In the genomic region with DNA sequence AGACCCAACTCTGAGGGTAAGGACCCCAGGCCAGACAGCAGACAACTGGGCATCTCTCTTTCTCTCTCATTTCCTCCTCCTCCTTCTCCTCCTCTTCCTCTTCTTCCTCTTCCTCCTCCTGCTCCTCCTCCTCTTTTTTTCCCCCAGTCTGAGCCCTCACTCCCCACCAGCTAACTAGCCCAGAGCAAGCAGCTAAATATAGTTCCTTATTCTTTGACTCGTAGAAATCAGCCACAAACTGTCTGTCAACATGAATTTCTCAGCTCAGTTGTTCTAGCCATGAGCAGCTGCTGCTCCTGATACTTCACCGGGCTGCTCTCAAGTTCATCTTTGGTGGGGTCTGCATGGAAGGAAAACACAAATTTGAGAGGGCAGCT, we compare ENCODE assay signal across 30 cellular contexts. TPM values are rescaled to one million over a fixed set of nuclear protein-coding genes. Genes with fewer than 3 reads are reported as not detected.
DNase-seq lines count a peak whose midpoint lies in the region; TF ChIP-seq lines count a peak whose summit lies in the region.
"Had no signal": no experiment of that assay in that cellular context is flagged by ENCODE, and none has a peak within 500 bp of the region (broad histone marks: within the 10 kb centered on the region; RNA-seq: fewer than 3 reads in every experiment).

No MANE protein-coding gene starts in this region.

- H3K9me3 Mint-ChIP-seq in chondrocyte (ENCODE audit: low read depth) = no peaks in the 10 kb centered on the region
- H3K9me3 Mint-ChIP-seq: activated naive CD4-positive, alpha-beta T cell treated with anti-CD3 and anti-CD28 coated beads, Interleukin-2, amount 50 U/mL, for 72 hours; effector memory CD8-positive, alpha-beta T cell; nephron; WTC11 had no signal

- CTCF ChIA-PET in HEK293 (lab: Yijun Ruan, JAX) = interaction anchor here (0.5 to 9.4 kb wide), 28 partner anchors 8 to 601 kb away, joined by 3 to 88 read pairs (median 5); a partner anchor contains a TSS

- H3K27me3 Mint-ChIP-seq in chondrocyte (ENCODE audit: low read depth) = no peaks in the 10 kb centered on the region
- H3K27me3 Mint-ChIP-seq: effector memory CD8-positive, alpha-beta T cell had no signal

- peaks cover 14% of the 10 kb centered on the region for H3K4me1 Mint-ChIP-seq in chondrocyte (ENCODE audit: low read depth)

- peaks cover 22% of the 10 kb centered on the region for H3K36me3 Mint-ChIP-seq in chondrocyte (ENCODE audit: low read depth)
- H3K36me3 Mint-ChIP-seq: activated naive CD4-positive, alpha-beta T cell treated with anti-CD3 and anti-CD28 coated beads, Interleukin-2, amount 50 U/mL, for 72 hours; WTC11 had no signal

- H3K9me3 ChIP-seq in HEK293 (ENCODE audit: control insufficient read depth, insufficient read depth, low read depth, low read length) = no peaks in the 10 kb centered on the region
- H3K9me3 ChIP-seq in SJCRH30 (replicated peaks) = no peaks in the 10 kb centered on the region; the same call in 1 of the 2 replicates
- H3K9me3 ChIP-seq: heart left ventricle, lower lobe of right lung, tibial nerve had no signal

- no peaks in the 10 kb centered on the region for H3K4me1 ChIP-seq in HEK293 (ENCODE audit: control insufficient read depth, insufficient read depth, low read length)
- H3K4me1 ChIP-seq in SJCRH30 = peaks cover 10% of the 10 kb centered on the region
- H3K4me1 ChIP-seq: foreskin keratinocyte, lower lobe of right lung had no signal

- peak; percentile 19 to 37 for DNase-seq in AML-193 (lab: John Stamatoyannopoulos, UW)
- peak; percentile 58 for DNase-seq in NOMO-1 treated with DMSO at 0.1 percent for 48 hours (lab: John Stamatoyannopoulos, UW; ENCODE audit: unreplicated experiment)
- DNase-seq in chondrocyte (ENCODE audit: low spot score) = no peak
- no peak for DNase-seq in NCI-H2196 treated with DMSO at 0.1 percent for 48 hours (lab: John Stamatoyannopoulos, UW; ENCODE audit: unreplicated experiment)
- no peak for DNase-seq in SJCRH30
- no peak for DNase-seq in HPDE6-E6E7 (ENCODE audit: extremely low spot score)
- DNase-seq: activated CD4-positive, alpha-beta T cell treated with anti-CD3 and anti-CD28 coated beads, Interleukin-2, amount 50 U/mL, for 1 hour; C1 segment of cervical spinal cord; Calu3; DMS79 treated with DMSO at 0.1 percent for 48 hours; effector memory CD8-positive, alpha-beta T cell; foreskin keratinocyte; heart left ventricle; Karpas-422; NCI-H1105; NCI-H1930 had no signal

- no peak overlapping the region for H3K4me3 Mint-ChIP-seq in chondrocyte (ENCODE audit: unreplicated experiment)
- H3K4me3 Mint-ChIP-seq: effector memory CD8-positive, alpha-beta T cell; nephron; WTC11 had no signal

- POLR2A ChIA-PET in HEK293 (lab: Yijun Ruan, JAX) = interaction anchor here (1.0 to 1.2 kb wide), 2 partner anchors 21 to 33 kb away, joined by 3 read pairs; no protein-coding TSS in a partner anchor

- no peak overlapping the region for H3K27ac ChIP-seq in HEK293 (ENCODE audit: extremely low read depth, low read depth, low read length)
- no peak overlapping the region for H3K27ac ChIP-seq in SJCRH30
- H3K27ac ChIP-seq: cardiac muscle cell, coronary artery, foreskin keratinocyte, heart left ventricle, lower lobe of right lung, tibial nerve had no signal

- TF ChIP-seq CTCF in HEK293 (tag by site-specific recombination; IDR thresholded peaks at IDR 0.05) (no peak), chondrocyte (IDR thresholded peaks at IDR 0.05) (no peak)

- H3K36me3 ChIP-seq in HEK293 (ENCODE audit: control insufficient read depth in 2 of 2, insufficient read depth in 1 of 2, low read length in 2 of 2) (no peaks in the 10 kb centered on the region), SJCRH30 (no peaks in the 10 kb centered on the region)
- H3K36me3 ChIP-seq: cardiac muscle cell, heart left ventricle, lower lobe of right lung, tibial nerve had no signal

- H3K27ac Mint-ChIP-seq in chondrocyte (ENCODE audit: unreplicated experiment) = peak overlapping the region; percentile 55
- H3K27ac Mint-ChIP-seq: activated naive CD4-positive, alpha-beta T cell treated with anti-CD3 and anti-CD28 coated beads, Interleukin-2, amount 50 U/mL, for 72 hours; WTC11 had no signal

- no peaks in the 10 kb centered on the region for H3K27me3 ChIP-seq in SJCRH30
- H3K27me3 ChIP-seq: cardiac muscle cell, heart left ventricle, tibial nerve had no signal

- H3K4me3 ChIP-seq in HEK293 (ENCODE audit: low read depth, low read length) (no peak overlapping the region), SJCRH30 (no peak overlapping the region)
- H3K4me3 ChIP-seq: cardiac muscle cell, coronary artery, heart left ventricle, lower lobe of right lung, tibial nerve had no signal

TF ChIP-seq in HEK293, 187 proteins besides CTCF, POLR2A, EP300 and RAD21 (continues in another document):
- TF ChIP-seq, protein P1, sequence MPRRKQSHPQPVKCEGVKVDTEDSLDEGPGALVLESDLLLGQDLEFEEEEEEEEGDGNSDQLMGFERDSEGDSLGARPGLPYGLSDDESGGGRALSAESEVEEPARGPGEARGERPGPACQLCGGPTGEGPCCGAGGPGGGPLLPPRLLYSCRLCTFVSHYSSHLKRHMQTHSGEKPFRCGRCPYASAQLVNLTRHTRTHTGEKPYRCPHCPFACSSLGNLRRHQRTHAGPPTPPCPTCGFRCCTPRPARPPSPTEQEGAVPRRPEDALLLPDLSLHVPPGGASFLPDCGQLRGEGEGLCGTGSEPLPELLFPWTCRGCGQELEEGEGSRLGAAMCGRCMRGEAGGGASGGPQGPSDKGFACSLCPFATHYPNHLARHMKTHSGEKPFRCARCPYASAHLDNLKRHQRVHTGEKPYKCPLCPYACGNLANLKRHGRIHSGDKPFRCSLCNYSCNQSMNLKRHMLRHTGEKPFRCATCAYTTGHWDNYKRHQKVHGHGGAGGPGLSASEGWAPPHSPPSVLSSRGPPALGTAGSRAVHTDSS (tag by site-specific recombination; IDR thresholded peaks at IDR 0.05) = peak; percentile 82
- TF ChIP-seq ZNF777 (tag by site-specific recombination; IDR thresholded peaks at IDR 0.05; ENCODE audit: borderline replicate concordance) (no peak), ZNF175 (tag by site-specific recombination; IDR thresholded peaks at IDR 0.05) (no peak), SALL2 (tag by site-specific recombination; IDR thresholded peaks at IDR 0.05; ENCODE audit: borderline replicate concordance) (no peak), ZFHX2 (tag by site-specific recombination; conservative IDR thresholded peaks at IDR 0.05) (0 out of 2 replicates have a peak, but pooled peaks have one; percentile 10), ZNF544 (tag by site-specific recombination; IDR thresholded peaks at IDR 0.05) (no peak), ZNF121 (tag by site-specific recombination; IDR thresholded peaks at IDR 0.05) (no peak), YY2 (tag by site-specific recombination; IDR thresholded peaks at IDR 0.05) (no peak), ZNF132 (tag by site-specific recombination; IDR thresholded peaks at IDR 0.05; ENCODE audit: borderline replicate concordance) (no peak), GLIS2 (tag by site-specific recombination; IDR thresholded peaks at IDR 0.05) (no peak), ZNF510 (tag by site-specific recombination; IDR thresholded peaks at IDR 0.05; ENCODE audit: insufficient replicate concordance) (no peak), ZFP3 (tag by site-specific recombination; IDR thresholded peaks at IDR 0.05; ENCODE audit: low read depth) (no peak), ZNF221 (tag by site-specific recombination; IDR thresholded peaks at IDR 0.05; ENCODE audit: borderline replicate concordance) (no peak), SCRT1 (tag by site-specific recombination; IDR thresholded peaks at IDR 0.05; ENCODE audit: borderline replicate concordance) (no peak)
- TF ChIP-seq, protein P2, sequence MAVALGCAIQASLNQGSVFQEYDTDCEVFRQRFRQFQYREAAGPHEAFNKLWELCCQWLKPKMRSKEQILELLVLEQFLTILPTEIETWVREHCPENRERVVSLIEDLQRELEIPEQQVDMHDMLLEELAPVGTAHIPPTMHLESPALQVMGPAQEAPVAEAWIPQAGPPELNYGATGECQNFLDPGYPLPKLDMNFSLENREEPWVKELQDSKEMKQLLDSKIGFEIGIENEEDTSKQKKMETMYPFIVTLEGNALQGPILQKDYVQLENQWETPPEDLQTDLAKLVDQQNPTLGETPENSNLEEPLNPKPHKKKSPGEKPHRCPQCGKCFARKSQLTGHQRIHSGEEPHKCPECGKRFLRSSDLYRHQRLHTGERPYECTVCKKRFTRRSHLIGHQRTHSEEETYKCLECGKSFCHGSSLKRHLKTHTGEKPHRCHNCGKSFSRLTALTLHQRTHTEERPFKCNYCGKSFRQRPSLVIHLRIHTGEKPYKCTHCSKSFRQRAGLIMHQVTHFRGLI (tag by site-specific recombination; IDR thresholded peaks at IDR 0.05) = no peak
- TF ChIP-seq, protein P3, sequence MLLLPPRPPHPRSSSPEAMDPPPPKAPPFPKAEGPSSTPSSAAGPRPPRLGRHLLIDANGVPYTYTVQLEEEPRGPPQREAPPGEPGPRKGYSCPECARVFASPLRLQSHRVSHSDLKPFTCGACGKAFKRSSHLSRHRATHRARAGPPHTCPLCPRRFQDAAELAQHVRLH (tag by site-specific recombination; IDR thresholded peaks at IDR 0.05) = no peak

RNA-seq across cellular contexts. Expression of a gene that starts 19.3 kb away (rescaled TPM):
- 428 to 446 TPM (median 444 TPM) in 3 replicates for total RNA-seq in chondrocyte
- total RNA-seq in SJCRH30 (2014; rRNA removed; shearing (Covaris generic)) = 31.3 and 33.3 TPM in 2 replicates

RNA-seq across cellular contexts. Expression of a gene that starts 33.6 kb away (rescaled TPM):
- not detected in 3 replicates for total RNA-seq in chondrocyte
- not detected in 2 replicates for total RNA-seq in SJCRH30 (2014; rRNA removed; shearing (Covaris generic))
- total RNA-seq: activated naive CD4-positive, alpha-beta T cell treated with anti-CD3 and anti-CD28 coated beads, Interleukin-2, amount 50 U/mL, for 72 hours; aorta; Calu3; cardiac muscle cell; esophagus mucosa; foreskin keratinocyte; heart left ventricle; kidney; lower lobe of right lung; mononuclear cell; osteoblast; skeletal muscle tissue; tibial nerve; WTC11 had no signal

Comparison
In these comparisons a context has a peak if more than half of its experiments do, and no peak if none do; other contexts are left out.
1. DNase-seq: peak in AML-193 (2 of 2) and NOMO-1 treated with DMSO at 0.1 percent for 48 hours (single experiment); none in chondrocyte (single experiment), NCI-H2196 treated with DMSO at 0.1 percent for 48 hours (single experiment), SJCRH30 (0 of 2) and HPDE6-E6E7 (single experiment).
2. RNA of a gene that starts 19.3 kb away (total RNA-seq): 428 to 446 TPM in chondrocyte; 31.3 to 33.3 TPM in SJCRH30; every median in the first group is over 10 times any median in the second.